ENCODE assay signal across 14 cellular contexts in genomic region chr5:141634720-141635119, GRCh38. TPM values are rescaled to one million over a fixed set of nuclear protein-coding genes. Genes with fewer than 3 reads are reported as not detected.
A peak's percentile ranks its signal among the peaks of the same experiment; 100 is the strongest.
DNase-seq lines count a peak whose midpoint lies in the region; ATAC-seq, FAIRE-seq and TF ChIP-seq lines count a peak whose summit lies in the region.
"Had no signal": no experiment of that assay in that cellular context is flagged by ENCODE, and none has a peak within 500 bp of the region (broad histone marks: within the 10 kb centered on the region; RNA-seq: fewer than 3 reads in every experiment).

No MANE protein-coding gene starts in this region.

- no peak overlapping the region for H4K8ac ChIP-seq in mesendoderm (ENCODE audit: low read depth, low read length)

- dilution Hi-C loops in keratinocyte (cut with MboI; ENCODE audit: extremely low pct_ligation_motif_present, low sequenced_read_pairs), result no loop called here

- peaks cover 4% of the 10 kb centered on the region for H4K20me1 ChIP-seq in keratinocyte (ENCODE audit: control insufficient read depth, extremely low read depth, insufficient read depth, low read length)

- peaks cover 24 to 54% (median 41%) of the 10 kb centered on the region in 4 donors for H3K4me1 Mint-ChIP-seq in CD4-positive, CD25-positive, alpha-beta regulatory T cell

- peak overlapping the region; percentile 27 for H3K27ac ChIP-seq in CD4-positive, CD25-positive, alpha-beta regulatory T cell (ENCODE audit: insufficient read depth, low read length, poor library complexity, severe bottlenecking)
- H3K27ac ChIP-seq in keratinocyte (ENCODE audit: control insufficient read depth, insufficient read depth, low read length) (no peak overlapping the region), mesendoderm (ENCODE audit: low read depth, low read length) (no peak overlapping the region)
- H3K27ac ChIP-seq: thoracic aorta had no signal

- H3K27me3 ChIP-seq in CD4-positive, CD25-positive, alpha-beta regulatory T cell (ENCODE audit: control insufficient read depth, insufficient read depth, low read length), result no peaks in the 10 kb centered on the region
- no peaks in the 10 kb centered on the region for H3K27me3 ChIP-seq in keratinocyte (ENCODE audit: control insufficient read depth, extremely low read depth, insufficient read depth, low read length)
- H3K27me3 ChIP-seq in mesendoderm (ENCODE audit: insufficient read depth, low read length, poor library complexity), result no peaks in the 10 kb centered on the region
- H3K27me3 ChIP-seq in MG63, result no peaks in the 10 kb centered on the region; the same call in 1 of the 2 replicates

- no peaks in the 10 kb centered on the region for H3K9me1 ChIP-seq in keratinocyte (ENCODE audit: control insufficient read depth, extremely low read depth, insufficient read depth, low read length)

- peaks cover 0 to 2% (median 0%) of the 10 kb centered on the region in 7 donors for H3K9me3 Mint-ChIP-seq in CD4-positive, CD25-positive, alpha-beta regulatory T cell
- H3K9me3 Mint-ChIP-seq: activated naive CD4-positive, alpha-beta T cell treated with anti-CD3 and anti-CD28 coated beads for 36 hours had no signal

- no peaks in the 10 kb centered on the region for H3K9me3 ChIP-seq in CD4-positive, CD25-positive, alpha-beta regulatory T cell (ENCODE audit: control insufficient read depth in 2 of 2, low read length in 2 of 2)
- no peaks in the 10 kb centered on the region for H3K9me3 ChIP-seq in keratinocyte (ENCODE audit: control insufficient read depth, low read depth, low read length)
- no peaks in the 10 kb centered on the region for H3K9me3 ChIP-seq in MG63
- H3K9me3 ChIP-seq: thoracic aorta had no signal

- peak in 1 of 3 donors; percentile 20 for DNase-seq in CD4-positive, CD25-positive, alpha-beta regulatory T cell
- DNase-seq in GM13977 (ENCODE audit: low spot score), result peak; percentile 16
- peak; percentile 42 for DNase-seq in activated CD8-positive, alpha-beta memory T cell treated with anti-CD3 and anti-CD28 coated beads, Interleukin-2, amount 50 U/mL, for 48 hours
- no peak for DNase-seq in keratinocyte (ENCODE audit: low read depth, low spot score)
- DNase-seq in islet precursor cell, result no peak
- no peak for DNase-seq in mesendoderm
- no peak for DNase-seq in MG63
- DNase-seq: activated naive CD4-positive, alpha-beta T cell treated with anti-CD3 and anti-CD28 coated beads for 36 hours; NCI-H1417; NCI-H524 had no signal

- H3K79me2 ChIP-seq in keratinocyte (ENCODE audit: control insufficient read depth, insufficient read depth, low read length), result peaks cover 50% of the 10 kb centered on the region
- H3K79me2 ChIP-seq in mesendoderm (ENCODE audit: control insufficient read depth, insufficient read depth, low read length), result peaks cover 27% of the 10 kb centered on the region

- no peak overlapping the region for H2BK15ac ChIP-seq in mesendoderm (replicated peaks; ENCODE audit: low read depth)

- H3K4me3 ChIP-seq in CD4-positive, CD25-positive, alpha-beta regulatory T cell (ENCODE audit: low read depth, low read length), result peak overlapping the region; percentile 39
- H3K4me3 ChIP-seq in keratinocyte (ENCODE audit: control insufficient read depth in 2 of 3, extremely low read depth in 1 of 3, insufficient read depth in 2 of 3, low read depth in 1 of 3, low read length in 3 of 3) (no peak overlapping the region), mesendoderm (ENCODE audit: low read length) (no peak overlapping the region), MG63 (no peak overlapping the region; the same call in 1 of the 2 replicates)

- no peak overlapping the region for H3K4ac ChIP-seq in mesendoderm (ENCODE audit: low read depth, low read length)

- H3K27me3 Mint-ChIP-seq in CD4-positive, CD25-positive, alpha-beta regulatory T cell, result no peaks in the 10 kb centered on the region

- no peak overlapping the region for H2AK5ac ChIP-seq in mesendoderm (ENCODE audit: low read length)

- peak overlapping the region; percentile 13 to 80 (median 53) for H3K27ac Mint-ChIP-seq in CD4-positive, CD25-positive, alpha-beta regulatory T cell
- H3K27ac Mint-ChIP-seq: activated naive CD4-positive, alpha-beta T cell treated with anti-CD3 and anti-CD28 coated beads for 36 hours had no signal

- H3K9ac ChIP-seq in keratinocyte (ENCODE audit: control insufficient read depth, extremely low read depth, insufficient read depth, low read length) (no peak overlapping the region), mesendoderm (ENCODE audit: low read length) (no peak overlapping the region)

- H3K4me1 ChIP-seq in CD4-positive, CD25-positive, alpha-beta regulatory T cell (ENCODE audit: control insufficient read depth, insufficient read depth, low read length, poor library complexity, severe bottlenecking), result peaks cover 53% of the 10 kb centered on the region
- H3K4me1 ChIP-seq in keratinocyte (ENCODE audit: control insufficient read depth, extremely low read depth, insufficient read depth, low read length), result peaks cover 14% of the 10 kb centered on the region
- H3K4me1 ChIP-seq in mesendoderm (ENCODE audit: control insufficient read depth, low read depth, low read length), result no peaks in the 10 kb centered on the region

- WGBS in mesendoderm (ENCODE audit: extremely low coverage, insufficient coverage, low lambda C conversion rate), result no CpG with 5 or more reads among the region's 6 CpGs

- in situ Hi-C loops in GM13977 (cut with MboI; ENCODE audit: low pct_unique_long_range_greater_than_20kb, low sequenced_read_pairs, unreplicated experiment), result no loop called here

- H2BK120ac ChIP-seq in mesendoderm (ENCODE audit: low read depth, low read length), result no peak overlapping the region

- H3K18ac ChIP-seq in mesendoderm (ENCODE audit: low read length), result no peak overlapping the region

- no peak overlapping the region for H3K56ac ChIP-seq in mesendoderm (ENCODE audit: low read length)

- H3K79me1 ChIP-seq in mesendoderm (ENCODE audit: low read length), result peaks cover 15% of the 10 kb centered on the region

- H2AFZ ChIP-seq in keratinocyte (ENCODE audit: control insufficient read depth, low read length), result no peak overlapping the region

- TF ChIP-seq CTCF in GM13977 (IDR thresholded peaks at IDR 0.05; ENCODE audit: extremely low read depth, insufficient read depth, missing control alignments), result no peak
- no peak for TF ChIP-seq CTCF in keratinocyte (optimal IDR thresholded peaks at IDR 0.05 in 1 of 3, IDR thresholded peaks at IDR 0.05 in 1 of 3, conservative IDR thresholded peaks at IDR 0.05 in 1 of 3; ENCODE audit: extremely low read depth in 1 of 3, insufficient read depth in 2 of 3, low read length in 3 of 3)

- no peak for FAIRE-seq in keratinocyte (lab: Jason Lieb, UNC)
- FAIRE-seq: islet of Langerhans had no signal

- ATAC-seq in CD4-positive, CD25-positive, alpha-beta regulatory T cell (ENCODE audit: low read depth in 2 of 2), result no peak
- no peak for ATAC-seq in GM19324 (IDR thresholded peaks at IDR 0.05; ENCODE audit: low FRiP score, unreplicated experiment)
- ATAC-seq: Right ventricle myocardium inferior had no signal

- peaks cover 12% of the 10 kb centered on the region for H3K36me3 Mint-ChIP-seq in CD4-positive, CD25-positive, alpha-beta regulatory T cell

- peak overlapping the region; percentile 100 for H3K4me2 ChIP-seq in keratinocyte (ENCODE audit: control insufficient read depth, extremely low read depth, insufficient read depth, low read depth, low read length)
- no peak overlapping the region for H3K4me2 ChIP-seq in mesendoderm (ENCODE audit: low read length)

- no peak overlapping the region for H3K23ac ChIP-seq in mesendoderm (ENCODE audit: low read length)

- H4K5ac ChIP-seq in mesendoderm (ENCODE audit: low read length), result no peak overlapping the region

- no peak overlapping the region for H2BK5ac ChIP-seq in mesendoderm (ENCODE audit: low read length)

- peaks cover 13% of the 10 kb centered on the region for H3K36me3 ChIP-seq in CD4-positive, CD25-positive, alpha-beta regulatory T cell (ENCODE audit: control insufficient read depth, insufficient read depth, low read length)
- H3K36me3 ChIP-seq in keratinocyte (ENCODE audit: control insufficient read depth in 2 of 2, extremely low read depth in 1 of 2, insufficient read depth in 2 of 2, low read length in 2 of 2) (peaks cover 3 to 8% of the 10 kb centered on the region in 2 experiments), mesendoderm (ENCODE audit: control insufficient read depth, insufficient read depth, low read length) (no peaks in the 10 kb centered on the region), MG63 (peaks cover 58% of the 10 kb centered on the region)

- H3K4me3 Mint-ChIP-seq in CD4-positive, CD25-positive, alpha-beta regulatory T cell, result peak overlapping the region; percentile 94 to 99 (median 97)

RNA-seq across cellular contexts. Expression of gene HDAC3, which starts 1.9 kb away (rescaled TPM):
- total RNA-seq in CD4-positive, CD25-positive, alpha-beta regulatory T cell, result 83.9 TPM
- polyA plus RNA-seq in CD4-positive, CD25-positive, alpha-beta regulatory T cell, result 100 to 1,000 TPM in 1 of 4 donors, 10 to 100 TPM in 3; 94.0 to 102 (median 96.1) TPM
- 93.6 to 97.4 TPM (median 96.0 TPM) in 3 replicates for polyA plus RNA-seq in keratinocyte
- 55.2 TPM for polyA plus RNA-seq in keratinocyte (2011; ENCODE audit: low read depth)
- polyA plus RNA-seq in keratinocyte (2011; cell fraction: cytosol; rRNA removed), result 86.5 and 89.9 TPM in 2 replicates
- polyA plus RNA-seq in keratinocyte (2011; cell fraction: nucleus; rRNA removed), result 136 and 143 TPM in 2 replicates
- polyA plus RNA-seq in keratinocyte (2012; ENCODE audit: low replicate concordance), result 54.2 and 57.6 TPM in 2 replicates
- 86.2 to 94.1 TPM (median 89.9 TPM) in 3 replicates for polyA minus RNA-seq in keratinocyte
- polyA minus RNA-seq in keratinocyte (2011; cell fraction: cytosol; rRNA and poly(A)+ RNA removed), result 50.8 TPM
- polyA minus RNA-seq in keratinocyte (2011; cell fraction: nucleus; rRNA and poly(A)+ RNA removed), result 24.4 and 41.6 TPM in 2 replicates
- polyA plus RNA-seq in mesendoderm (2013, experiment 1 of 2), result 65.6 TPM
- 64.3 TPM for polyA plus RNA-seq in mesendoderm (2013, experiment 2 of 2)
- total RNA-seq in MG63 (2014; rRNA removed; shearing (Covaris generic); ENCODE audit: low replicate concordance), result 122 and 169 TPM in 2 replicates

RNA-seq across cellular contexts. Expression of gene RELL2, which starts 2.1 kb away (rescaled TPM):
- total RNA-seq in CD4-positive, CD25-positive, alpha-beta regulatory T cell, result 20.5 TPM
- 1 to 10 TPM; 2.4 to 5.5 (median 3.5) TPM for polyA plus RNA-seq in CD4-positive, CD25-positive, alpha-beta regulatory T cell
- polyA plus RNA-seq in keratinocyte, result 8.9 to 11.1 TPM (median 10.2 TPM) in 3 replicates
- polyA plus RNA-seq in keratinocyte (2011; ENCODE audit: low read depth), result 3.4 TPM
- polyA plus RNA-seq in keratinocyte (2011; cell fraction: cytosol; rRNA removed), result 5.1 and 8.9 TPM in 2 replicates
- 19.4 and 22.7 TPM in 2 replicates for polyA plus RNA-seq in keratinocyte (2011; cell fraction: nucleus; rRNA removed)
- polyA plus RNA-seq in keratinocyte (2012; ENCODE audit: low replicate concordance), result 4.5 and 8.1 TPM in 2 replicates
- 4.7 to 16.0 TPM (median 5.3 TPM) in 3 replicates for polyA minus RNA-seq in keratinocyte
- polyA minus RNA-seq in keratinocyte (2011; cell fraction: cytosol; rRNA and poly(A)+ RNA removed), result 9.2 TPM
- polyA minus RNA-seq in keratinocyte (2011; cell fraction: nucleus; rRNA and poly(A)+ RNA removed), result 7.0 and 7.4 TPM in 2 replicates
- 4.3 TPM for polyA plus RNA-seq in mesendoderm (2013, experiment 1 of 2)
- 4.2 TPM for polyA plus RNA-seq in mesendoderm (2013, experiment 2 of 2)
- 13.2 and 15.1 TPM in 2 replicates for total RNA-seq in MG63 (2014; rRNA removed; shearing (Covaris generic); ENCODE audit: low replicate concordance)

RNA-seq across cellular contexts. Expression of gene DIAPH1, which starts 15.9 kb away (rescaled TPM):
- total RNA-seq in CD4-positive, CD25-positive, alpha-beta regulatory T cell, result 287 TPM
- polyA plus RNA-seq in CD4-positive, CD25-positive, alpha-beta regulatory T cell, result 100 to 1,000 TPM in 1 of 4 donors, 10 to 100 TPM in 3; 86.1 to 105 (median 90.7) TPM
- polyA plus RNA-seq in keratinocyte, result 64.7 to 130 TPM (median 72.0 TPM) in 3 replicates
- 91.7 TPM for polyA plus RNA-seq in keratinocyte (2011; ENCODE audit: low read depth)
- polyA plus RNA-seq in keratinocyte (2011; cell fraction: cytosol; rRNA removed), result 67.7 and 75.4 TPM in 2 replicates
- 293 and 301 TPM in 2 replicates for polyA plus RNA-seq in keratinocyte (2011; cell fraction: nucleus; rRNA removed)
- 95.0 and 130 TPM in 2 replicates for polyA plus RNA-seq in keratinocyte (2012; ENCODE audit: low replicate concordance)
- polyA minus RNA-seq in keratinocyte, result 205 to 374 TPM (median 259 TPM) in 3 replicates
- 93.6 TPM for polyA minus RNA-seq in keratinocyte (2011; cell fraction: cytosol; rRNA and poly(A)+ RNA removed)
- polyA minus RNA-seq in keratinocyte (2011; cell fraction: nucleus; rRNA and poly(A)+ RNA removed), result 223 and 351 TPM in 2 replicates
- polyA plus RNA-seq in mesendoderm (2013, experiment 1 of 2), result 75.1 TPM
- 72.9 TPM for polyA plus RNA-seq in mesendoderm (2013, experiment 2 of 2)
- total RNA-seq in MG63 (2014; rRNA removed; shearing (Covaris generic); ENCODE audit: low replicate concordance), result 28.4 and 43.9 TPM in 2 replicates

RNA-seq across cellular contexts. Expression of gene FCHSD1, which starts 16.5 kb away (rescaled TPM):
- 115 TPM for total RNA-seq in CD4-positive, CD25-positive, alpha-beta regulatory T cell
- 10 to 100 TPM in 1 of 4 donors, 1 to 10 TPM in 3; 7.7 to 16.0 (median 8.2) TPM for polyA plus RNA-seq in CD4-positive, CD25-positive, alpha-beta regulatory T cell
- polyA plus RNA-seq in keratinocyte, result 9.7 to 17.1 TPM (median 13.5 TPM) in 3 replicates
- 44.0 TPM for polyA plus RNA-seq in keratinocyte (2011; ENCODE audit: low read depth)
- 3.7 and 6.5 TPM in 2 replicates for polyA plus RNA-seq in keratinocyte (2011; cell fraction: cytosol; rRNA removed)
- polyA plus RNA-seq in keratinocyte (2011; cell fraction: nucleus; rRNA removed), result 66.6 and 68.3 TPM in 2 replicates
- polyA plus RNA-seq in keratinocyte (2012; ENCODE audit: low replicate concordance), result 8.1 and 44.0 TPM in 2 replicates
- polyA minus RNA-seq in keratinocyte, result 8.9 to 10.0 TPM (median 9.6 TPM) in 3 replicates
- 8.6 TPM for polyA minus RNA-seq in keratinocyte (2011; cell fraction: cytosol; rRNA and poly(A)+ RNA removed)
- 14.1 and 23.7 TPM in 2 replicates for polyA minus RNA-seq in keratinocyte (2011; cell fraction: nucleus; rRNA and poly(A)+ RNA removed)
- polyA plus RNA-seq in mesendoderm (2013, experiment 1 of 2), result 7.9 TPM
- 8.7 TPM for polyA plus RNA-seq in mesendoderm (2013, experiment 2 of 2)
- 3.4 and 5.8 TPM in 2 replicates for total RNA-seq in MG63 (2014; rRNA removed; shearing (Covaris generic); ENCODE audit: low replicate concordance)

RNA-seq across cellular contexts. Expression of gene ARAP3, which starts 47.3 kb away (rescaled TPM):
- 6.1 TPM for total RNA-seq in CD4-positive, CD25-positive, alpha-beta regulatory T cell
- polyA plus RNA-seq in CD4-positive, CD25-positive, alpha-beta regulatory T cell, result 1 to 10 TPM in 1 of 4 donors, under 1 TPM in 2, not detected in 1; 0.25 to 1.3 (median 0.30) TPM
- polyA plus RNA-seq in keratinocyte, result 1.3 to 2.4 TPM (median 1.3 TPM) in 3 replicates
- polyA plus RNA-seq in keratinocyte (2011; ENCODE audit: low read depth), result 0.52 TPM
- polyA plus RNA-seq in keratinocyte (2011; cell fraction: cytosol; rRNA removed), result 1.3 and 1.5 TPM in 2 replicates
- 5.5 and 6.3 TPM in 2 replicates for polyA plus RNA-seq in keratinocyte (2011; cell fraction: nucleus; rRNA removed)
- 1.2 and 3.9 TPM in 2 replicates for polyA plus RNA-seq in keratinocyte (2012; ENCODE audit: low replicate concordance)
- 2.4 to 7.6 TPM (median 2.5 TPM) in 3 replicates for polyA minus RNA-seq in keratinocyte
- 4.6 TPM for polyA minus RNA-seq in keratinocyte (2011; cell fraction: cytosol; rRNA and poly(A)+ RNA removed)
- 2.7 and 3.3 TPM in 2 replicates for polyA minus RNA-seq in keratinocyte (2011; cell fraction: nucleus; rRNA and poly(A)+ RNA removed)
- polyA plus RNA-seq in mesendoderm (2013, experiment 1 of 2), result 8.7 TPM
- 8.7 TPM for polyA plus RNA-seq in mesendoderm (2013, experiment 2 of 2)
- total RNA-seq in MG63 (2014; rRNA removed; shearing (Covaris generic); ENCODE audit: low replicate concordance), result 2.1 and 4.6 TPM in 2 replicates

Comparison
In these comparisons a context has a peak if more than half of its experiments do, and no peak if none do; other contexts are left out.
1. DNase-seq: peak in GM13977 (single experiment) and activated CD8-positive, alpha-beta memory T cell treated with anti-CD3 and anti-CD28 coated beads, Interleukin-2, amount 50 U/mL, for 48 hours (single experiment); none in keratinocyte (single experiment), islet precursor cell (single experiment), mesendoderm (single experiment) and MG63 (single experiment).